Comparison of ENCODE assay signal across 8 cellular contexts in the genomic region with DNA sequence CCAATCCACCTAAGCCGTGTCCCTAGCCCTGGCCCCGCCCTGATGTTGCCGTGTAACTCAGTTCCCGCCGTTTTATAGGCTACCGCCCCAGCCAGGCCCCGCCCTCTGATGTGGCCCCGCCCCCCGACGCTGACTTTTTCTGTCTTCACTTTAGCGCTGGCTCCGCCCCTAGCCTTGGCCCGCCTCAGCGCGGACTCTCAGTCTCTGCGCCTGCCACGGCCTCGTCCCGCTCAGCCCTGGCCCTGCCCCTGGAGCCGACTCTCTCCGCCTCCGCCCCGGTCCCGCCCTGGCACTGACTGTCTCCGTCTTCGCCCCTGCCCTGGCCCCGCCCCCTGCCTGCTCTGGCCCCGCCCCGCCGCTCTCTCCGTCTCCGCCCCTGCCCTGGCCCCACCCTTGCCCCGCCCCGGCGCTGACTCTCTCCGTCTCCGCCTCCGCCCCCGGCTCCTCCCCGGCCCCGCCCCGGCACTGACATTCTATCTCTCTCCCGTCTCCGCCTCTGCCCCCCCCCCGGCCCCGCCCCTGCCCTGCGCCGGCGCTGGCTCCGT. TPM values are rescaled to one million over a fixed set of nuclear protein-coding genes. Genes with fewer than 3 reads are reported as not detected.
A peak's percentile ranks its signal among the peaks of the same experiment; 100 is the strongest.
DNase-seq lines count a peak whose midpoint lies in the region; ATAC-seq and TF ChIP-seq lines count a peak whose summit lies in the region.

No MANE protein-coding gene starts in this region.

- CTCF ChIA-PET in CD8-positive, alpha-beta T cell (lab: Charles Lee) = interaction anchor here (0.9 to 17.1 kb wide), 14 partner anchors 11 to 211 kb away, joined by 3 to 485 read pairs (median 17); a partner anchor contains a TSS

- no peak overlapping the region for H3K4me2 ChIP-seq in mesenchymal stem cell (ENCODE audit: low read length, poor library complexity, severe bottlenecking)

- H3K18ac ChIP-seq in mesenchymal stem cell (ENCODE audit: low read depth in 1 of 2, low read length in 2 of 2) = peak overlapping the region in 1 of 2 experiments; percentile 46

- peak overlapping the region; percentile 94 for H3K27ac Mint-ChIP-seq in CD8-positive, alpha-beta T cell

- no peak overlapping the region for H3K9ac ChIP-seq in mesenchymal stem cell (ENCODE audit: low read length)

- TF ChIP-seq CTCF in CD8-positive, alpha-beta T cell (IDR thresholded peaks at IDR 0.05) = no peak

- H3K4me1 Mint-ChIP-seq in CD8-positive, alpha-beta T cell (ENCODE audit: low read depth) = peaks cover 41% of the 10 kb centered on the region

- H3K36me3 Mint-ChIP-seq in CD8-positive, alpha-beta T cell = peaks cover 19% of the 10 kb centered on the region

- peaks cover 34% of the 10 kb centered on the region for H3K4me1 ChIP-seq in CD8-positive, alpha-beta T cell (ENCODE audit: insufficient read depth, low read length)
- peaks cover 23% of the 10 kb centered on the region for H3K4me1 ChIP-seq in mesenchymal stem cell (ENCODE audit: control insufficient read depth, insufficient read depth, low read depth, low read length)

- no peaks in the 10 kb centered on the region for H3K9me3 Mint-ChIP-seq in CD8-positive, alpha-beta T cell

- H3K79me1 ChIP-seq in mesenchymal stem cell (replicated peaks; ENCODE audit: low read length, poor library complexity, severe bottlenecking) = peaks cover 7% of the 10 kb centered on the region

- peak; percentile 77 for ATAC-seq in CD8-positive, alpha-beta T cell
- ATAC-seq in GM21360 (IDR thresholded peaks at IDR 0.05; ENCODE audit: unreplicated experiment) = peak; percentile 85

- H4K8ac ChIP-seq in mesenchymal stem cell (ENCODE audit: low read length) = peak overlapping the region; percentile 19

- no peak overlapping the region for H2BK120ac ChIP-seq in mesenchymal stem cell (ENCODE audit: low read depth, low read length)

- no peak overlapping the region for H2AK5ac ChIP-seq in mesenchymal stem cell (ENCODE audit: low read length, severe bottlenecking)

- no peak overlapping the region for H4K91ac ChIP-seq in mesenchymal stem cell (ENCODE audit: low read length)

- no peak overlapping the region for H2AFZ ChIP-seq in mesenchymal stem cell (ENCODE audit: low read depth, low read length)

- H3K27me3 ChIP-seq in CD8-positive, alpha-beta T cell (ENCODE audit: insufficient read depth, low read length) = no peaks in the 10 kb centered on the region
- no peaks in the 10 kb centered on the region for H3K27me3 ChIP-seq in mesenchymal stem cell (ENCODE audit: control insufficient read depth in 1 of 2, insufficient read depth in 1 of 2, low read length in 2 of 2)

- peak overlapping the region; percentile 54 for H3K27ac ChIP-seq in CD8-positive, alpha-beta T cell (ENCODE audit: low read depth, low read length)
- H3K27ac ChIP-seq in mesenchymal stem cell (ENCODE audit: low read length, poor library complexity, severe bottlenecking) = no peak overlapping the region

- H3K23ac ChIP-seq in mesenchymal stem cell (ENCODE audit: low read length in 2 of 2) = no peak overlapping the region

- no peaks in the 10 kb centered on the region for H3K36me3 ChIP-seq in CD8-positive, alpha-beta T cell (ENCODE audit: insufficient read depth, low read length)
- peaks cover 6 to 11% of the 10 kb centered on the region in 2 experiments for H3K36me3 ChIP-seq in mesenchymal stem cell (ENCODE audit: control insufficient read depth in 1 of 2, insufficient read depth in 2 of 2, low read depth in 1 of 2, low read length in 2 of 2)

- H3K4me3 Mint-ChIP-seq in CD8-positive, alpha-beta T cell = peak overlapping the region; percentile 87

- H3K27me3 Mint-ChIP-seq in CD8-positive, alpha-beta T cell (ENCODE audit: low read depth) = no peaks in the 10 kb centered on the region

- POLR2A ChIA-PET in CD8-positive, alpha-beta T cell (lab: Charles Lee) = interaction anchor here (0.7 to 4.0 kb wide), 14 partner anchors 12 to 579 kb away, joined by 3 to 50 read pairs (median 6); a partner anchor contains a TSS

- H3K9me3 ChIP-seq in CD8-positive, alpha-beta T cell (ENCODE audit: low read length) = no peaks in the 10 kb centered on the region
- H3K9me3 ChIP-seq in mesenchymal stem cell (ENCODE audit: control insufficient read depth, low read length) = peaks cover 6% of the 10 kb centered on the region

- peak; percentile 99 to 100 (median 99) for DNase-seq in CD8-positive, alpha-beta T cell
- DNase-seq in HS-5 (ENCODE audit: low read depth) = peak; percentile 81
- peak; percentile 99 for DNase-seq in NK-92 (lab: John Stamatoyannopoulos, UW; ENCODE audit: unreplicated experiment)
- peak; percentile 100 for DNase-seq in activated CD8-positive, alpha-beta memory T cell treated with anti-CD3 and anti-CD28 coated beads for 24 hours
- DNase-seq in effector CD8-positive, alpha-beta T cell (lab: John Stamatoyannopoulos, UW) = peak; percentile 100
- peak; percentile 97 for DNase-seq in mesenchymal stem cell
- peak; percentile 99 for DNase-seq in stimulated activated CD8-positive, alpha-beta memory T cell treated with anti-CD3 and anti-CD28 coated beads, Interleukin-12 subunit alpha, Interleukin-12 subunit beta, amount 100 ng/mL, for 24 hours (ENCODE audit: extremely low read depth)

- intact Hi-C loops in CD8-positive, alpha-beta T cell (cut with DNase I, micrococcal nuclease) = loop anchor here (1.0 to 10.0 kb wide), 11 partner anchors 25 to 1831 kb away; a partner anchor contains a TSS

- no peak overlapping the region for H3K4ac ChIP-seq in mesenchymal stem cell (ENCODE audit: low read depth in 1 of 2, low read length in 2 of 2)

- no peak overlapping the region for H2BK12ac ChIP-seq in mesenchymal stem cell (ENCODE audit: low read length in 2 of 2)

- no peak overlapping the region for H2BK15ac ChIP-seq in mesenchymal stem cell (ENCODE audit: low read depth, poor library complexity, severe bottlenecking)

- under 1% methylated on average over 24 of the region's 50 CpGs for WGBS in mesenchymal stem cell

- H2BK5ac ChIP-seq in mesenchymal stem cell (ENCODE audit: low read depth, low read length, poor library complexity, severe bottlenecking) = no peak overlapping the region

- H3K4me3 ChIP-seq in CD8-positive, alpha-beta T cell (ENCODE audit: low read depth, low read length) = peak overlapping the region; percentile 59
- peak overlapping the region; percentile 26 to 51 for H3K4me3 ChIP-seq in mesenchymal stem cell (ENCODE audit: insufficient read depth in 1 of 2, low read depth in 1 of 2, low read length in 2 of 2)

- no peak overlapping the region for H3K14ac ChIP-seq in mesenchymal stem cell (ENCODE audit: low read length in 2 of 2)

RNA-seq across cellular contexts. Expression of a gene that starts 5.2 kb away (rescaled TPM):
- total RNA-seq in CD8-positive, alpha-beta T cell = 1 to 10 TPM; 6.6 to 7.4 TPM
- polyA plus RNA-seq in mesenchymal stem cell (2013, experiment 1 of 2) = 0.03 TPM
- polyA plus RNA-seq in mesenchymal stem cell (2013, experiment 2 of 2) = 0.04 TPM

RNA-seq across cellular contexts. Expression of a gene that starts 39.4 kb away (rescaled TPM):
- total RNA-seq in CD8-positive, alpha-beta T cell = 100 to 1,000 TPM; 629 to 653 TPM
- 0.97 TPM for polyA plus RNA-seq in mesenchymal stem cell (2013, experiment 1 of 2)
- 0.95 TPM for polyA plus RNA-seq in mesenchymal stem cell (2013, experiment 2 of 2)
